ENCODE assay signal across 9 cellular contexts in genomic region chr10:52437205-52437646, GRCh38.
DNase-seq lines count a peak whose midpoint lies in the region; ATAC-seq and TF ChIP-seq lines count a peak whose summit lies in the region.
"Had no signal": no experiment of that assay in that cellular context is flagged by ENCODE, and none has a peak within 500 bp of the region (broad histone marks: within the 10 kb centered on the region; RNA-seq: fewer than 3 reads in every experiment).

No MANE protein-coding gene starts in this region.

- no peaks in the 10 kb centered on the region for H3K9me3 Mint-ChIP-seq in nephron progenitor cell

- DNase-seq in GM13976 (ENCODE audit: low spot score) (peak; percentile 6), RPMI8226 (peak; percentile 54), nephron progenitor cell (no peak), head of caudate nucleus (no peak), DMS 273 (lab: John Stamatoyannopoulos, UW; ENCODE audit: unreplicated experiment) (no peak), stomach (no peak)
- DNase-seq: foreskin keratinocyte had no signal

- no peak overlapping the region for H3K4me3 ChIP-seq in stomach

- no peaks in the 10 kb centered on the region for H3K36me3 Mint-ChIP-seq in nephron progenitor cell (ENCODE audit: low read depth)

- 74 to 88% (median 77%) methylated on average over 1 of the region's 1 CpG for WGBS in stomach, 5 donors

- peaks cover 0 to 4% (median 0%) of the 10 kb centered on the region in 3 donors for H3K27me3 ChIP-seq in stomach
- H3K27me3 ChIP-seq: foreskin keratinocyte had no signal

- ATAC-seq in GM21367 (IDR thresholded peaks at IDR 0.05; ENCODE audit: unreplicated experiment) (peak; percentile 93), HG03025 (IDR thresholded peaks at IDR 0.05; ENCODE audit: low FRiP score, unreplicated experiment) (peak; percentile 77)
- ATAC-seq: foreskin keratinocyte had no signal

- no peaks in the 10 kb centered on the region for H3K9me3 ChIP-seq in stomach

- H3K27ac ChIP-seq in stomach, result no peak overlapping the region
- H3K27ac ChIP-seq: foreskin keratinocyte had no signal

- no peak for TF ChIP-seq CTCF in GM13976 (IDR thresholded peaks at IDR 0.05; ENCODE audit: borderline replicate concordance, control extremely low read depth, extremely low read depth, insufficient read depth, missing control alignments)
- TF ChIP-seq CTCF in nephron progenitor cell (IDR thresholded peaks at IDR 0.05), result no peak
- no peak for TF ChIP-seq CTCF in stomach (IDR thresholded peaks at IDR 0.05)

- peaks cover 9% of the 10 kb centered on the region for H3K4me1 Mint-ChIP-seq in nephron progenitor cell

- H3K4me1 ChIP-seq in stomach, result no peaks in the 10 kb centered on the region

- no peak for TF ChIP-seq POLR2A in stomach (IDR thresholded peaks at IDR 0.05)

- intact Hi-C loops in head of caudate nucleus (cut with DNase I), result no loop called here
- intact Hi-C loops in stomach (cut with DNase I; ENCODE audit: low total_unique reads), result no loop called here

- no peak overlapping the region for H3K4me3 Mint-ChIP-seq in nephron progenitor cell

- TF ChIP-seq EP300 in stomach (IDR thresholded peaks at IDR 0.05), result no peak

- H3K27ac Mint-ChIP-seq in nephron progenitor cell, result no peak overlapping the region

- in situ Hi-C loops in GM13976 (cut with MboI; ENCODE audit: low sequenced_read_pairs, unreplicated experiment), result no loop called here

- no peaks in the 10 kb centered on the region for H3K27me3 Mint-ChIP-seq in nephron progenitor cell (ENCODE audit: low read depth, poor library complexity)

- no peaks in the 10 kb centered on the region for H3K36me3 ChIP-seq in stomach

Comparison
In these comparisons a context has a peak if more than half of its experiments do, and no peak if none do; other contexts are left out.
1. DNase-seq: peak in GM13976 (single experiment) and RPMI8226 (single experiment); none in nephron progenitor cell (single experiment), head of caudate nucleus (0 of 42), DMS 273 (single experiment) and stomach (single experiment).